In genomic region chr3:194685723-194686413, GRCh38 we compare ENCODE assay signal across 1 cellular context.
TF ChIP-seq lines count a peak whose summit lies in the region.

Gene FAM43A (plus strand): TSS chr3:194685883. CDS start chr3:194686827, 944 bp downstream.

TF ChIP-seq in HepG2, 621 proteins besides CTCF, POLR2A, EP300 and RAD21 (continued from another document and continues in another):
- TF ChIP-seq ZHX2 (IDR thresholded peaks at IDR 0.05; ENCODE audit: low read depth) (no peak), ZHX2 (CRISPR knock-in tag; IDR thresholded peaks at IDR 0.05; ENCODE audit: borderline replicate concordance) (no peak), PREB (CRISPR knock-in tag; IDR thresholded peaks at IDR 0.05) (no peak), GLI4 (CRISPR knock-in tag; IDR thresholded peaks at IDR 0.05; ENCODE audit: borderline replicate concordance) (no peak), NFIC (IDR thresholded peaks at IDR 0.05; ENCODE audit: low read length) (no peak), THAP7 (CRISPR knock-in tag; IDR thresholded peaks at IDR 0.05) (peak; percentile 58; the same call in 1 of the 2 replicates), IRF1 (CRISPR knock-in tag; IDR thresholded peaks at IDR 0.05; ENCODE audit: low read depth) (no peak), IKZF5 (CRISPR knock-in tag; IDR thresholded peaks at IDR 0.05) (peak; percentile 68), MAFG (CRISPR knock-in tag; IDR thresholded peaks at IDR 0.05) (no peak), KAT7 (CRISPR knock-in tag; IDR thresholded peaks at IDR 0.05; ENCODE audit: borderline replicate concordance) (peak; percentile 70; the same call in 1 of the 2 replicates), ZNF572 (CRISPR knock-in tag; IDR thresholded peaks at IDR 0.05) (no peak), MEIS2 (CRISPR knock-in tag; IDR thresholded peaks at IDR 0.05) (0 out of 2 replicates have a peak, but pooled peaks have one; percentile 52), ELF4 (CRISPR knock-in tag; IDR thresholded peaks at IDR 0.05; ENCODE audit: borderline replicate concordance) (no peak), JUNB (CRISPR knock-in tag; IDR thresholded peaks at IDR 0.05; ENCODE audit: borderline replicate concordance) (no peak), ZFP36L2 (CRISPR knock-in tag; IDR thresholded peaks at IDR 0.05) (no peak), ZNF280B (CRISPR knock-in tag; IDR thresholded peaks at IDR 0.05; ENCODE audit: borderline replicate concordance) (no peak), U2AF2 (IDR thresholded peaks at IDR 0.05; ENCODE audit: low read depth, low read length) (no peak), POLR2AphosphoS5 (IDR thresholded peaks at IDR 0.05; ENCODE audit: low read depth, low read length) (peak; percentile 74), SMC3 (IDR thresholded peaks at IDR 0.05; ENCODE audit: low read length) (no peak), THAP9 (CRISPR knock-in tag; IDR thresholded peaks at IDR 0.05; ENCODE audit: borderline replicate concordance) (no peak), ZNF746 (CRISPR knock-in tag; IDR thresholded peaks at IDR 0.05) (no peak), ZBTB26 (CRISPR knock-in tag; IDR thresholded peaks at IDR 0.05; ENCODE audit: borderline replicate concordance) (0 out of 2 replicates have a peak, but pooled peaks have one; percentile 47), TEF (CRISPR knock-in tag; IDR thresholded peaks at IDR 0.05) (no peak), ZBTB33 (CRISPR knock-in tag; IDR thresholded peaks at IDR 0.05) (0 out of 2 replicates have a peak, but pooled peaks have one; percentile 8), ZNF691 (CRISPR knock-in tag; IDR thresholded peaks at IDR 0.05; ENCODE audit: borderline replicate concordance, low read depth) (peak; percentile 33; the same call in 1 of the 2 replicates), ZNF430 (CRISPR knock-in tag; IDR thresholded peaks at IDR 0.05) (peak; percentile 44; the same call in 1 of the 2 replicates), PRDM10 (CRISPR knock-in tag; IDR thresholded peaks at IDR 0.05; ENCODE audit: low read depth) (peak; percentile 99), ZNF282 (IDR thresholded peaks at IDR 0.05; ENCODE audit: partially characterized antibody) (no peak), KLF12 (CRISPR knock-in tag; IDR thresholded peaks at IDR 0.05; ENCODE audit: borderline replicate concordance) (no peak), ZFP62 (CRISPR knock-in tag; IDR thresholded peaks at IDR 0.05) (no peak), ZNF180 (CRISPR knock-in tag; IDR thresholded peaks at IDR 0.05; ENCODE audit: borderline replicate concordance, low read depth) (no peak)
